ENCODE assay signal across 29 cellular contexts in genomic region chr4:94483895-94484294, GRCh38.
"Had no signal": no experiment of that assay in that cellular context is flagged by ENCODE, and none has a peak within 500 bp of the region (broad histone marks: within the 10 kb centered on the region; RNA-seq: fewer than 3 reads in every experiment).

No MANE protein-coding gene starts in this region.

- H3K27ac Mint-ChIP-seq: activated B cell treated with CpG ODN at 0.5 μM for 24 hours; activated CD8-positive, alpha-beta memory T cell treated with anti-CD3 and anti-CD28 coated beads, Interleukin-2, amount 10 ng/mL, durations not matched to agents 7 days and 5 days; activated CD8-positive, alpha-beta T cell treated with anti-CD3 and anti-CD28 coated beads, Interleukin-2, amount 10 ng/mL, durations not matched to agents 7 days and 5 days; activated naive CD4-positive, alpha-beta T cell treated with anti-CD3 and anti-CD28 coated beads, Interleukin-2, amount 50 U/mL, for 24 hours; activated T-helper 2 cell treated with anti-CD3 and anti-CD28 coated beads, Interferon-gamma antibody, Interleukin-2, Interleukin-4, amounts not matched to agents 10 μg/mL and 5 μg/mL and 100 μg/mL, durations not matched to agents 14 hours and 24 hours and 36 hours; natural killer cell; stimulated activated naive B cell treated with anti-CD40 and anti-IgM and Interleukin-4, amounts not matched to agents 10 μg/mL and 1 μg/mL and 100 μg/mL, for 72 hours had no signal

- H3K27me3 ChIP-seq: breast epithelium, esophagus muscularis mucosa, foreskin keratinocyte, hepatocyte, stomach, thyroid gland, upper lobe of right lung had no signal

- H3K4me3 Mint-ChIP-seq: activated B cell treated with CpG ODN at 0.5 μM for 24 hours; activated CD8-positive, alpha-beta memory T cell treated with anti-CD3 and anti-CD28 coated beads, Interleukin-2, amount 10 ng/mL, durations not matched to agents 7 days and 5 days; activated CD8-positive, alpha-beta T cell treated with anti-CD3 and anti-CD28 coated beads, Interleukin-2, amount 10 ng/mL, durations not matched to agents 7 days and 5 days; activated naive CD4-positive, alpha-beta T cell treated with anti-CD3 and anti-CD28 coated beads, Interleukin-2, amount 50 U/mL, for 24 hours; central memory CD8-positive, alpha-beta T cell; natural killer cell; stimulated activated naive B cell treated with anti-CD40 and anti-IgM and Interleukin-4, amounts not matched to agents 10 μg/mL and 1 μg/mL and 100 μg/mL, for 72 hours had no signal

- H3K27ac ChIP-seq: breast epithelium, esophagus muscularis mucosa, foreskin keratinocyte, hepatocyte, stomach, thyroid gland, upper lobe of right lung had no signal

- H3K9me3 Mint-ChIP-seq: activated B cell treated with CpG ODN at 0.5 μM for 24 hours; activated T-helper 2 cell treated with anti-CD3 and anti-CD28 coated beads, Interferon-gamma antibody, Interleukin-2, Interleukin-4, amounts not matched to agents 10 μg/mL and 5 μg/mL and 100 μg/mL, durations not matched to agents 14 hours and 24 hours and 36 hours; central memory CD8-positive, alpha-beta T cell; natural killer cell; stimulated activated naive B cell treated with anti-CD40 and anti-IgM and Interleukin-4, amounts not matched to agents 10 μg/mL and 1 μg/mL and 100 μg/mL, for 72 hours had no signal

- H3K36me3 ChIP-seq: breast epithelium, stomach, thyroid gland, upper lobe of right lung had no signal

- H3K36me3 Mint-ChIP-seq: natural killer cell had no signal

- DNase-seq: activated B cell treated with CpG ODN at 0.5 μM for 24 hours; activated CD8-positive, alpha-beta memory T cell treated with anti-CD3 and anti-CD28 coated beads, Interleukin-2, amount 10 ng/mL, durations not matched to agents 7 days and 5 days; activated CD8-positive, alpha-beta T cell treated with anti-CD3 and anti-CD28 coated beads, Interleukin-2, amount 10 ng/mL, durations not matched to agents 7 days and 5 days; activated T-cell treated with anti-CD3 and anti-CD28 coated beads, Interleukin-2, amount 50 U/mL, for 48 hours; dermis blood vessel endothelial cell; effector CD4-positive, alpha-beta T cell; foreskin keratinocyte; left colon; mesendoderm; natural killer cell; posterior cingulate gyrus; stimulated activated CD4-positive, alpha-beta T cell treated with anti-CD3 and anti-CD28 coated beads, Interleukin-15, amount 100 ng/mL, for 24 hours; stimulated activated CD4-positive, alpha-beta T cell treated with anti-CD3 and anti-CD28 coated beads, Interleukin-2, amount 100 ng/mL, for 24 hours; stimulated activated naive B cell treated with anti-CD40 and anti-IgM and Interleukin-4, amounts not matched to agents 10 μg/mL and 1 μg/mL and 100 μg/mL, for 72 hours; stomach; T-helper 2 cell; thyroid gland; upper lobe of right lung had no signal

- H3K27me3 Mint-ChIP-seq: activated B cell treated with CpG ODN at 0.5 μM for 24 hours; activated CD8-positive, alpha-beta memory T cell treated with anti-CD3 and anti-CD28 coated beads, Interleukin-2, amount 10 ng/mL, durations not matched to agents 7 days and 5 days; activated naive CD4-positive, alpha-beta T cell treated with anti-CD3 and anti-CD28 coated beads, Interleukin-2, amount 50 U/mL, for 24 hours; central memory CD8-positive, alpha-beta T cell; stimulated activated naive B cell treated with anti-CD40 and anti-IgM and Interleukin-4, amounts not matched to agents 10 μg/mL and 1 μg/mL and 100 μg/mL, for 72 hours had no signal

- H3K9me3 ChIP-seq: breast epithelium, esophagus muscularis mucosa, stomach, thyroid gland, upper lobe of right lung had no signal

- FAIRE-seq: colon, keratinocyte had no signal

- H3K4me1 ChIP-seq: breast epithelium had no signal

- ATAC-seq: activated CD8-positive, alpha-beta memory T cell treated with anti-CD3 and anti-CD28 coated beads, Interleukin-2, amount 10 ng/mL, durations not matched to agents 7 days and 5 days; activated CD8-positive, alpha-beta T cell treated with anti-CD3 and anti-CD28 coated beads, Interleukin-2, amount 10 ng/mL, durations not matched to agents 7 days and 5 days; foreskin keratinocyte; left colon; natural killer cell; sciatic nerve; stimulated activated naive B cell treated with anti-CD40 and anti-IgM and Interleukin-4, amounts not matched to agents 10 μg/mL and 1 μg/mL and 100 μg/mL, for 72 hours; upper lobe of right lung had no signal

- H3K4me3 ChIP-seq: breast epithelium, esophagus muscularis mucosa, hepatocyte, lung, smooth muscle cell, stomach, thyroid gland, upper lobe of right lung had no signal
